20 cellular contexts compared by ENCODE assay signal in the genomic region with DNA sequence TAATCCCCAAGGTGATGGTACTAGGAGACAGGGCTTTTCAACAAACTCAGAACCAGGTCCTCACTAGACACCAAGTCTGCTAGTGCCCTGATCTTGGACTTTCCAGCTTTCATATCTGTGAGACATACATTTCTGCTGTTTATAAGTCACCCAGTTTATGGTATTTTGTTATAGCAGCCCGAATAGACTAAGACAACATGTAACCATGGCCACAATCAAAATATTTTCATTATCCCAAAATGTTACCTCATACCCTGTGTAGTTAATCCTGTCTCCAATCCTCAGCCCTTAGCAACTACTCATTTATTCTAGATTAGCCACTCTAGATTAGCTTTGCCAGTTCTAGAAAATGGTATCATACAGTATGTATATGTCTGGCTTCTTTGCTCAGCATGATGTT. TPM values are rescaled to one million over a fixed set of nuclear protein-coding genes. Genes with fewer than 3 reads are reported as not detected.
DNase-seq lines count a peak whose midpoint lies in the region; ATAC-seq and TF ChIP-seq lines count a peak whose summit lies in the region.
"Had no signal": no experiment of that assay in that cellular context is flagged by ENCODE, and none has a peak within 500 bp of the region (broad histone marks: within the 10 kb centered on the region; RNA-seq: fewer than 3 reads in every experiment).

No MANE protein-coding gene starts in this region.

- H3K4me3 ChIP-seq in AG10803 (ENCODE audit: low read length), result no peak overlapping the region
- H3K4me3 ChIP-seq in esophagus muscularis mucosa, result no peak overlapping the region
- H3K4me3 ChIP-seq: A549, MG63 had no signal

- DNase-seq in AG10803 (ENCODE audit: low read depth) (peak; percentile 9), HT1080 (ENCODE audit: low read depth) (peak; percentile 5), RPMI7951 (ENCODE audit: low read depth) (peak; percentile 3), esophagus muscularis mucosa (ENCODE audit: extremely low spot score) (peak; percentile 26), NCI-H1436 treated with DMSO at 0.1 percent for 48 hours (lab: John Stamatoyannopoulos, UW) (no peak)
- DNase-seq: C1 segment of cervical spinal cord; CD8-positive, alpha-beta memory T cell; DMS79; MG63; NCI-H1048; NCI-H1436; NCI-H2029 treated with DMSO at 0.1 percent for 48 hours; NCI-H2171 treated with DMSO at 0.1 percent for 48 hours; NCI-H446 had no signal

- TF ChIP-seq CTCF in AG10803 (conservative IDR thresholded peaks at IDR 0.05; ENCODE audit: low read length) (no peak), esophagus muscularis mucosa (IDR thresholded peaks at IDR 0.05) (no peak)

- no peaks in the 10 kb centered on the region for H3K36me3 ChIP-seq in esophagus muscularis mucosa
- H3K36me3 ChIP-seq: MG63 had no signal

- no peak for TF ChIP-seq EP300 in esophagus muscularis mucosa (IDR thresholded peaks at IDR 0.05)

- H3K27ac ChIP-seq in esophagus muscularis mucosa (replicated peaks in 1 of 4), result no peak overlapping the region
- H3K27ac ChIP-seq: A549, KMS-11 had no signal

- 62% methylated on average over 1 of the region's 1 CpG for WGBS in esophagus muscularis mucosa

- intact Hi-C loops in esophagus muscularis mucosa (cut with DNase I), result no loop called here

- no peaks in the 10 kb centered on the region for H3K4me1 ChIP-seq in esophagus muscularis mucosa
- H3K4me1 ChIP-seq: A549 had no signal

- H3K27me3 ChIP-seq in esophagus muscularis mucosa, result no peaks in the 10 kb centered on the region
- H3K27me3 ChIP-seq: MG63 had no signal

- TF ChIP-seq POLR2A in esophagus muscularis mucosa (IDR thresholded peaks at IDR 0.05; ENCODE audit: low read depth), result no peak

- H3K9me3 ChIP-seq in esophagus muscularis mucosa, result no peaks in the 10 kb centered on the region
- H3K9me3 ChIP-seq: A549, MG63 had no signal

- ATAC-seq in HG02610 (IDR thresholded peaks at IDR 0.05; ENCODE audit: unreplicated experiment), result no peak
- ATAC-seq in HG03432 (IDR thresholded peaks at IDR 0.05; ENCODE audit: unreplicated experiment), result no peak
- ATAC-seq in GM21717 (IDR thresholded peaks at IDR 0.05; ENCODE audit: unreplicated experiment), result no peak
- ATAC-seq: A549, Right ventricle myocardium inferior had no signal

RNA-seq across cellular contexts. Expression of a gene that starts 6.3 kb away (rescaled TPM):
- total RNA-seq in HT1080 (2014; rRNA removed; shearing (Covaris generic)), result 2.2 and 4.5 TPM in 2 replicates
- 6.2 and 6.7 TPM in 2 replicates for polyA plus RNA-seq in HT1080 (2015; cell fraction: cytosol; rRNA removed)
- 4.6 and 5.3 TPM in 2 replicates for polyA plus RNA-seq in HT1080 (2015; cell fraction: nucleus; rRNA removed)
- 11.2 and 12.1 TPM in 2 replicates for total RNA-seq in RPMI7951 (2014; rRNA removed; shearing (Covaris generic))
- 1 to 10 TPM; 5.2 to 9.1 (median 7.3) TPM for total RNA-seq in esophagus muscularis mucosa
